ENCODE assay signal across 16 cellular contexts in the genomic region with DNA sequence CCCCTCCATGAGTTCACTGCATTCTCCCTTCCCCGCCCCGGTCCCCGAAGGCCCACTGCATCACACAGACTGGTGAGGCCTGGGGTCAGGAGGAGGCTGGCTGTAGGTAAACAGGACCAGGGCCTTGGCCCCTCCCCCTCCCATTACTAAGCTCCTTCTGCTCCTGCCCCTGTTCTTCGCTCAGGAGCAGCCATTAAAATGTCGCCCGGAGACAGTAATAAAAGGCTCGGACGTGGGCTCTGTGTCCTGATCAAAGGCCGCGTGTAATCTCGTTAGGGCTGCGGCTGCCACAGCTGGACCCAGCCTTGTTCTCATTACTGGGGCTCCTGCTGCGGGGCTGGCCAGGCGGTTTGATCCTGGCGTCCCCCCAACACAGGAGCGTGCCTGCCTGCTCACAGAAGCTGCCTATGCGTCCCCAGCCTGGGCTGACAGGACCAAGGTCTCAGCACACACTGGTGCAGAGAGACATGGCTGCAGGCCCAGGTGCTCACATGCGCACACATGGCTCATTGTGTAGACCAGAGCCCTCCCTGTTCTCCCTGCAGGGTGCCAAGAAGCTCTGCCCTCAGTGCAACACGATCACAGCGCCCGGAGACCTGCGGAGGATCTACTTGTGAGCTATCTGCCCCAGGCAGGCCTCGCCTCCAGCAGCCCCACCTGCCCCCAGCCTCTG. TPM values are rescaled to one million over a fixed set of nuclear protein-coding genes. Genes with fewer than 3 reads are reported as not detected.
DNase-seq lines count a peak whose midpoint lies in the region; ATAC-seq, FAIRE-seq and TF ChIP-seq lines count a peak whose summit lies in the region.
"Had no signal": no experiment of that assay in that cellular context is flagged by ENCODE, and none has a peak within 500 bp of the region (broad histone marks: within the 10 kb centered on the region; RNA-seq: fewer than 3 reads in every experiment).

No MANE protein-coding gene starts in this region.

- TF ChIP-seq POLR2A in HepG2 (IDR thresholded peaks at IDR 0.05; ENCODE audit: insufficient read depth in 1 of 2, low read depth in 2 of 2, low read length in 2 of 2) (no peak), esophagus squamous epithelium (IDR thresholded peaks at IDR 0.05) (no peak)

- H3K4me2 ChIP-seq in SK-N-SH (no peak overlapping the region), HepG2 (ENCODE audit: low read depth, low read length) (no peak overlapping the region)

- H3K9me2 ChIP-seq in SK-N-SH = no peaks in the 10 kb centered on the region

- CTCF ChIA-PET in SK-N-SH (lab: Yijun Ruan, JAX) = interaction anchor here (0.6 to 7.5 kb wide), 13 partner anchors 12 to 433 kb away, joined by 3 to 163 read pairs (median 41); partner anchors contain the start of genes ARMH1 and TMEM53
- CTCF ChIA-PET in HepG2 (lab: Yijun Ruan, JAX; ENCODE audit: low intra/inter-chr PET ratio, low total read pairs) = no interaction called here

- WGBS in SK-N-SH (ENCODE audit: low lambda C conversion rate) = 87% methylated on average over 7 of the region's 23 CpGs
- over 99% methylated on average over 13 of the region's 23 CpGs for WGBS in HepG2 (ENCODE audit: low lambda C conversion rate)
- WGBS in esophagus squamous epithelium, 2 donors = 60 to 90% methylated on average over 1 to 14 of the region's 23 CpGs

- peaks cover 20% of the 10 kb centered on the region for H3K4me1 Mint-ChIP-seq in brain

- TF ChIP-seq RAD21 in SK-N-SH (IDR thresholded peaks at IDR 0.05; ENCODE audit: low read length) (no peak), HepG2 (CRISPR knock-in tag; IDR thresholded peaks at IDR 0.05) (no peak)

- POLR2A ChIA-PET in SK-N-SH (lab: Yijun Ruan, JAX) (interaction anchor here (0.9 to 6.0 kb wide), 7 partner anchors 10 to 47 kb away, joined by 3 to 50 read pairs (median 5); partner anchors contain the start of gene TMEM53), HepG2 (lab: Yijun Ruan, JAX) (interaction anchor here (0.5 to 3.7 kb wide), 2 partner anchors 10 to 19 kb away, joined by 3 to 25 read pairs; no protein-coding TSS in a partner anchor)

- DNase-seq in SK-N-SH = peak; percentile 81
- DNase-seq in HepG2 (ENCODE audit: low spot score) = no peak
- DNase-seq in substantia nigra (lab: John Stamatoyannopoulos, UW) = peak in 20 of 49 donors; percentile 15 to 58 (median 39)
- DNase-seq in dedifferentiated amniotic fluid mesenchymal stem cell (ENCODE audit: extremely low spot score) = no peak
- no peak for DNase-seq in NCI-H187 (lab: John Stamatoyannopoulos, UW)
- no peak for DNase-seq in esophagus squamous epithelium (lab: John Stamatoyannopoulos, UW)
- DNase-seq: ACHN; activated CD4-positive, alpha-beta T cell treated with anti-CD3 and anti-CD28 coated beads for 4 hours; left lung; MM.1S; NCI-H524 had no signal

- in situ Hi-C loops in HepG2 (cut with HindIII; ENCODE audit: extremely low pct_ligation_motif_present, low pct_unique_long_range_greater_than_20kb) = loop anchor here (5.0 kb wide), 1 partner anchor 43 kb away; no protein-coding TSS in a partner anchor

- FAIRE-seq in HepG2 (lab: Jason Lieb, UNC) = no peak

- H3K9me3 ChIP-seq in SK-N-SH = no peaks in the 10 kb centered on the region
- H3K9me3 ChIP-seq in HepG2 (ENCODE audit: low read length) = no peaks in the 10 kb centered on the region
- H3K9me3 ChIP-seq in esophagus squamous epithelium = no peaks in the 10 kb centered on the region
- H3K9me3 ChIP-seq: left lung had no signal

- peaks cover 4% of the 10 kb centered on the region for H3F3A ChIP-seq in SK-N-SH (replicated peaks; ENCODE audit: insufficient read depth)

- H3K79me2 ChIP-seq in SK-N-SH (ENCODE audit: insufficient read depth) = no peaks in the 10 kb centered on the region
- no peaks in the 10 kb centered on the region for H3K79me2 ChIP-seq in HepG2 (ENCODE audit: insufficient read depth, low read length)

- TF ChIP-seq EP300 in SK-N-SH (IDR thresholded peaks at IDR 0.05; ENCODE audit: borderline replicate concordance in 1 of 2, low read depth in 1 of 2, low read length in 1 of 2) (peak in 1 of 2 experiments; percentile 25; a peak in 1 of 4 replicates), HepG2 (IDR thresholded peaks at IDR 0.05; ENCODE audit: low read depth in 2 of 2, low read length in 2 of 2) (no peak), HepG2 (CRISPR knock-in tag; IDR thresholded peaks at IDR 0.05; ENCODE audit: borderline replicate concordance) (no peak)

- no peak overlapping the region for H3K9ac ChIP-seq in SK-N-SH
- H3K9ac ChIP-seq in HepG2 (ENCODE audit: insufficient read depth, low read depth, low read length) = no peak overlapping the region

- H4K20me1 ChIP-seq in SK-N-SH (ENCODE audit: insufficient read depth) = no peaks in the 10 kb centered on the region
- H4K20me1 ChIP-seq in HepG2 (ENCODE audit: insufficient read depth, low read length) = no peaks in the 10 kb centered on the region

- H3K36me3 ChIP-seq in SK-N-SH (replicated peaks in 1 of 2; ENCODE audit: control insufficient read depth in 1 of 2, insufficient read depth in 2 of 2, low read length in 1 of 2) = peaks cover 0 to 51% of the 10 kb centered on the region in 2 experiments
- peaks cover 41 to 64% of the 10 kb centered on the region in 2 experiments for H3K36me3 ChIP-seq in HepG2 (replicated peaks in 1 of 2; ENCODE audit: control insufficient read depth in 1 of 2, insufficient read depth in 2 of 2, low read length in 2 of 2)
- H3K36me3 ChIP-seq in esophagus squamous epithelium = peaks cover 19 to 88% (median 45%) of the 10 kb centered on the region in 3 donors

- H3K27me3 Mint-ChIP-seq in brain = no peaks in the 10 kb centered on the region
- H3K27me3 Mint-ChIP-seq: central memory CD8-positive, alpha-beta T cell; stimulated activated naive CD8-positive, alpha-beta T cell treated with anti-CD3 and anti-CD28 coated beads, Interleukin-15, Interleukin-2, amounts not matched to agents 100 ng/mL and 50 ng/mL, for 24 hours had no signal

- no peaks in the 10 kb centered on the region for H3K9me3 Mint-ChIP-seq in brain
- H3K9me3 Mint-ChIP-seq: central memory CD8-positive, alpha-beta T cell; stimulated activated naive CD8-positive, alpha-beta T cell treated with anti-CD3 and anti-CD28 coated beads, Interleukin-15, Interleukin-2, amounts not matched to agents 100 ng/mL and 50 ng/mL, for 24 hours had no signal

- H3K4me3 Mint-ChIP-seq in brain = no peak overlapping the region
- H3K4me3 Mint-ChIP-seq: central memory CD8-positive, alpha-beta T cell; stimulated activated naive CD8-positive, alpha-beta T cell treated with anti-CD3 and anti-CD28 coated beads, Interleukin-15, Interleukin-2, amounts not matched to agents 100 ng/mL and 50 ng/mL, for 24 hours had no signal

- H3K4me1 ChIP-seq in SK-N-SH (ENCODE audit: control insufficient read depth in 1 of 2, insufficient read depth in 2 of 2, low read depth in 1 of 2, low read length in 1 of 2) = peaks cover 0 to 31% of the 10 kb centered on the region in 2 experiments; a peak in 1 of 4 replicates
- H3K4me1 ChIP-seq in HepG2 (ENCODE audit: insufficient read depth, low read length) = peaks cover 7% of the 10 kb centered on the region
- H3K4me1 ChIP-seq in esophagus squamous epithelium = peaks cover 0 to 13% (median 0%) of the 10 kb centered on the region in 3 donors
- H3K4me1 ChIP-seq: left lung had no signal

- H3K27me3 ChIP-seq in SK-N-SH (ENCODE audit: insufficient read depth) (no peaks in the 10 kb centered on the region), HepG2 (ENCODE audit: control insufficient read depth in 1 of 2, insufficient read depth in 2 of 2, low read length in 2 of 2) (no peaks in the 10 kb centered on the region), esophagus squamous epithelium (no peaks in the 10 kb centered on the region)
- H3K27me3 ChIP-seq: left lung had no signal

- H2AFZ ChIP-seq in SK-N-SH (ENCODE audit: low read depth) (no peak overlapping the region), HepG2 (ENCODE audit: low read length) (no peak overlapping the region)

- ATAC-seq in SK-N-SH treated with all-trans-retinoic acid at 6 μM for 48 hours (no peak), HepG2 (no peak)
- ATAC-seq: left lung had no signal

- H3K36me3 Mint-ChIP-seq in brain = peaks cover 28% of the 10 kb centered on the region

- H3K4me3 ChIP-seq in SK-N-SH (ENCODE audit: low read depth in 2 of 2, low read length in 1 of 2) = no peak overlapping the region
- no peak overlapping the region for H3K4me3 ChIP-seq in HepG2 (replicated peaks in 1 of 3; ENCODE audit: insufficient read depth in 1 of 3, low read depth in 2 of 3, low read length in 3 of 3)
- H3K4me3 ChIP-seq in esophagus squamous epithelium = no peak overlapping the region
- H3K4me3 ChIP-seq: left lung had no signal

- H3K27ac ChIP-seq in SK-N-SH (ENCODE audit: low read depth in 2 of 2, low read length in 1 of 2) = peak overlapping the region in 1 of 2 experiments; percentile 51; a peak in 2 of 4 replicates
- no peak overlapping the region for H3K27ac ChIP-seq in HepG2 (ENCODE audit: extremely low read length, insufficient read depth, low read length)
- H3K27ac ChIP-seq in substantia nigra (ENCODE audit: low read depth, low read length, poor library complexity, severe bottlenecking) = peak overlapping the region; percentile 70
- H3K27ac ChIP-seq in esophagus squamous epithelium = no peak overlapping the region
- H3K27ac ChIP-seq: left lung had no signal

- peak overlapping the region in 4 of 5 experiments; percentile 23 to 84 (median 58) for H3K27ac Mint-ChIP-seq in brain
- H3K27ac Mint-ChIP-seq: stimulated activated naive CD8-positive, alpha-beta T cell treated with anti-CD3 and anti-CD28 coated beads, Interleukin-15, Interleukin-2, amounts not matched to agents 100 ng/mL and 50 ng/mL, for 24 hours had no signal

- BruUV-seq in HepG2 (replicated peaks; lab: Mats Ljungman, UMichigan) = no TSS peak

- intact Hi-C loops in HepG2 (cut with micrococcal nuclease; ENCODE audit: unreplicated experiment) = loop anchor here (5.0 kb wide), 1 partner anchor 57 kb away; no protein-coding TSS in a partner anchor
- intact Hi-C loops in esophagus squamous epithelium (cut with DNase I) = no loop called here

- TF ChIP-seq CTCF in SK-N-SH (IDR thresholded peaks at IDR 0.05) (no peak), brain (conservative IDR thresholded peaks at IDR 0.05) (no peak), HepG2 (CRISPR knock-in tag; IDR thresholded peaks at IDR 0.05) (no peak), esophagus squamous epithelium (IDR thresholded peaks at IDR 0.05) (no peak)

RNA-seq across cellular contexts. Expression of gene TMEM53, which starts 24.0 kb away (rescaled TPM):
- polyA plus RNA-seq in SK-N-SH (2012; rRNA removed) (14.9 and 16.9 TPM in 2 replicates), brain (ENCODE audit: insufficient read depth, low read depth, low replicate concordance) (19.1 TPM), HepG2 (2011; rRNA removed) (20.2 and 22.3 TPM in 2 replicates)
- polyA plus RNA-seq in SK-N-SH (2012; cell fraction: cytosol; rRNA removed) = 6.7 and 9.5 TPM in 2 replicates
- 10.4 and 10.6 TPM in 2 replicates for polyA plus RNA-seq in SK-N-SH (2012; cell fraction: nucleus; rRNA removed)
- total RNA-seq in HepG2 (2016; rRNA removed; fragmentation: Illumina TruSeq; extraction: Trizol) (12.6 and 13.8 TPM in 2 replicates), esophagus squamous epithelium (1 to 10 TPM; 3.2 to 5.8 (median 4.0) TPM)
- total RNA-seq in HepG2 (2016; cell fraction: cytosol; rRNA removed; fragmentation: Illumina TruSeq; extraction: Trizol; ENCODE audit: low read depth) = 9.7 and 10.8 TPM in 2 replicates
- total RNA-seq in HepG2 (2016; cell fraction: insoluble cytoplasmic fraction; rRNA removed; fragmentation: Illumina TruSeq; extraction: Trizol) = 11.0 and 12.5 TPM in 2 replicates
- 11.8 and 17.4 TPM in 2 replicates for total RNA-seq in HepG2 (2016; cell fraction: membrane; rRNA removed; fragmentation: Illumina TruSeq; extraction: Trizol)
- 5.8 and 7.3 TPM in 2 replicates for total RNA-seq in HepG2 (2016; cell fraction: nucleus; rRNA removed; fragmentation: Illumina TruSeq; extraction: Trizol)
- polyA plus RNA-seq in HepG2 (2011; cell fraction: cytosol; rRNA removed) = 23.3 and 31.3 TPM in 2 replicates
- polyA plus RNA-seq in HepG2 (2011; cell fraction: nucleus; rRNA removed) = 16.1 and 17.2 TPM in 2 replicates
- 14.0 and 14.1 TPM in 2 replicates for polyA plus RNA-seq in HepG2 (2012)
- polyA plus RNA-seq in HepG2 (2016; cell fraction: cytosol; fragmentation: Illumina TruSeq; extraction: Trizol; ENCODE audit: low read depth) = 17.0 and 20.1 TPM in 2 replicates
- polyA plus RNA-seq in HepG2 (2016; cell fraction: insoluble cytoplasmic fraction; fragmentation: Illumina TruSeq; extraction: Trizol; ENCODE audit: low read depth) = 14.9 and 21.4 TPM in 2 replicates
- 17.6 and 20.4 TPM in 2 replicates for polyA plus RNA-seq in HepG2 (2016; cell fraction: membrane; fragmentation: Illumina TruSeq; extraction: Trizol; ENCODE audit: low read depth)
- 14.6 and 19.8 TPM in 2 replicates for polyA plus RNA-seq in HepG2 (2016; cell fraction: nucleus; fragmentation: Illumina TruSeq; extraction: Trizol; ENCODE audit: insufficient read depth, low read depth)
- polyA minus RNA-seq in HepG2 (2011; rRNA and poly(A)+ RNA removed; ENCODE audit: low replicate concordance) = 19.3 and 62.1 TPM in 2 replicates
- polyA minus RNA-seq in HepG2 (2011; cell fraction: cytosol; rRNA and poly(A)+ RNA removed) = 18.5 and 20.3 TPM in 2 replicates
- polyA minus RNA-seq in HepG2 (2011; cell fraction: nucleus; rRNA and poly(A)+ RNA removed) = 5.9 and 6.3 TPM in 2 replicates

RNA-seq across cellular contexts. Expression of gene ARMH1, which starts 24.2 kb away (rescaled TPM):
- polyA plus RNA-seq in SK-N-SH (2012; rRNA removed) = 6.6 and 10.5 TPM in 2 replicates
- polyA plus RNA-seq in SK-N-SH (2012; cell fraction: cytosol; rRNA removed) = 1.1 and 1.5 TPM in 2 replicates
- 60.0 and 87.2 TPM in 2 replicates for polyA plus RNA-seq in SK-N-SH (2012; cell fraction: nucleus; rRNA removed)
- 5.2 TPM for polyA plus RNA-seq in brain (ENCODE audit: insufficient read depth, low read depth, low replicate concordance)
- not detected in 2 replicates for total RNA-seq in HepG2 (2016; rRNA removed; fragmentation: Illumina TruSeq; extraction: Trizol)
- not detected in 2 replicates for total RNA-seq in HepG2 (2016; cell fraction: cytosol; rRNA removed; fragmentation: Illumina TruSeq; extraction: Trizol; ENCODE audit: low read depth)
- 0.35 TPM in 1 of 2 replicates, not detected in the other for total RNA-seq in HepG2 (2016; cell fraction: insoluble cytoplasmic fraction; rRNA removed; fragmentation: Illumina TruSeq; extraction: Trizol)
- total RNA-seq in HepG2 (2016; cell fraction: membrane; rRNA removed; fragmentation: Illumina TruSeq; extraction: Trizol) = not detected in 2 replicates
- total RNA-seq in HepG2 (2016; cell fraction: nucleus; rRNA removed; fragmentation: Illumina TruSeq; extraction: Trizol) = not detected in 2 replicates
- 0.69 and 1.1 TPM in 2 replicates for polyA plus RNA-seq in HepG2 (2011; rRNA removed)
- 0.37 and 0.52 TPM in 2 replicates for polyA plus RNA-seq in HepG2 (2011; cell fraction: cytosol; rRNA removed)
- polyA plus RNA-seq in HepG2 (2011; cell fraction: nucleus; rRNA removed) = 5.8 and 7.5 TPM in 2 replicates
- polyA plus RNA-seq in HepG2 (2012) = 0.35 and 1.7 TPM in 2 replicates
- polyA plus RNA-seq in HepG2 (2016; cell fraction: cytosol; fragmentation: Illumina TruSeq; extraction: Trizol; ENCODE audit: low read depth) = not detected in 2 replicates
- not detected in 2 replicates for polyA plus RNA-seq in HepG2 (2016; cell fraction: insoluble cytoplasmic fraction; fragmentation: Illumina TruSeq; extraction: Trizol; ENCODE audit: low read depth)
- polyA plus RNA-seq in HepG2 (2016; cell fraction: membrane; fragmentation: Illumina TruSeq; extraction: Trizol; ENCODE audit: low read depth) = not detected in 2 replicates
- not detected in 2 replicates for polyA plus RNA-seq in HepG2 (2016; cell fraction: nucleus; fragmentation: Illumina TruSeq; extraction: Trizol; ENCODE audit: insufficient read depth, low read depth)
- 2.2 TPM in 1 of 2 replicates, not detected in the other for polyA minus RNA-seq in HepG2 (2011; rRNA and poly(A)+ RNA removed; ENCODE audit: low replicate concordance)
- not detected in 2 replicates for polyA minus RNA-seq in HepG2 (2011; cell fraction: cytosol; rRNA and poly(A)+ RNA removed)
- polyA minus RNA-seq in HepG2 (2011; cell fraction: nucleus; rRNA and poly(A)+ RNA removed) = 1.7 TPM in 1 of 2 replicates, not detected in the other
- total RNA-seq in esophagus squamous epithelium = 1 to 10 TPM in 1 of 4 donors, not detected in 3; 1.3 TPM
- total RNA-seq: HT1080 had no signal

Comparison
In these comparisons a context has a peak if more than half of its experiments do, and no peak if none do; other contexts are left out.
1. Of the 25 proteins assayed by ChIP-seq in both HepG2 and SK-N-SH: peak only in HepG2: none; only in SK-N-SH: CHD2, FOXJ3 and MXI1; in both: none; in neither: 21; mixed calls (peak in some experiments, not most) for 1.